ENCODE assay signal across 10 cellular contexts in the genomic region with DNA sequence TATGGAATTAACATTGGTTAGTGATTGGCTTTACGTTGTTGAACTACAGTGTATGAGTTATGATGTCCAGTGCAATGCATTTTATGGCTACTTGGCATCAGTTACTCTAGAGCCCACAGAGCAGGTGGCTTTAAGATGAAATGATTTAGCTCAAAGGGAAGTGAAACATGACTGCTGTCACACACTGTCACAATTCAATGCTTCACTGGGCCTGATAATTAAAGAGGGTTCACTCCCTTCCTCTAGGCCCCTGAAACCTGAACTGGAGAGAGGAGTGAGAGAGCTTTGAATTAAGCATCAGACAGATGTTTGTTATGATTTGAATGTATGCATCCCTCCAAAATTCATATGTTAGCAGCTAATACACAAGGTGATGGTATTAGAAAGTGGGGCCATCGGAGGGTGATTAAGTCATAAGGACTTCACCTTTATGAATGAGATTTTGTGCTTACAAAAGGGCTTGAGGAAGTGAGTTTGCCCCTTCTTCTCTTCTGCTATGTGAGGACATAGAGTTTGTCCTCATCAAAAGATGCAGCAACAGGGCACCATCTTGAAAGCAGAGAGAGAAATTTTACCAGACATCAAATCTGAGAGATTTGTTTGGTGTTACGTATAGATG.
DNase-seq lines count a peak whose midpoint lies in the region; ATAC-seq lines count a peak whose summit lies in the region.
"Had no signal": no experiment of that assay in that cellular context is flagged by ENCODE, and none has a peak within 500 bp of the region (broad histone marks: within the 10 kb centered on the region; RNA-seq: fewer than 3 reads in every experiment).

No MANE protein-coding gene starts in this region.

- ATAC-seq in GM18511 (IDR thresholded peaks at IDR 0.05; ENCODE audit: unreplicated experiment) (peak; percentile 96), GM21390 (IDR thresholded peaks at IDR 0.05; ENCODE audit: unreplicated experiment) (peak; percentile 97), HG03135 (IDR thresholded peaks at IDR 0.05; ENCODE audit: unreplicated experiment) (peak; percentile 99)
- ATAC-seq in central memory CD8-positive, alpha-beta T cell (replicated peaks; ENCODE audit: extremely low read depth, poor library complexity, severe bottlenecking): peak; percentile 19
- ATAC-seq in activated T-helper 17 cell treated with anti-CD3 and anti-CD28 coated beads, Interleukin-2, amount 50 U/mL, for 72 hours (replicated peaks): no peak
- ATAC-seq: activated CD8-positive, alpha-beta T cell treated with anti-CD3 and anti-CD28 coated beads for 36 hours had no signal

- peaks cover 4% of the 10 kb centered on the region for H3K36me3 Mint-ChIP-seq in central memory CD8-positive, alpha-beta T cell (ENCODE audit: insufficient read depth)
- no peaks in the 10 kb centered on the region for H3K36me3 Mint-ChIP-seq in activated T-helper 17 cell treated with anti-CD3 and anti-CD28 coated beads, Interleukin-2, amount 50 U/mL, for 72 hours (ENCODE audit: low read depth)

- no peak overlapping the region for H3K4me3 Mint-ChIP-seq in central memory CD8-positive, alpha-beta T cell
- no peak overlapping the region for H3K4me3 Mint-ChIP-seq in activated T-helper 17 cell treated with anti-CD3 and anti-CD28 coated beads, Interleukin-2, amount 50 U/mL, for 72 hours
- H3K4me3 Mint-ChIP-seq: activated CD8-positive, alpha-beta T cell treated with anti-CD3 and anti-CD28 coated beads for 36 hours had no signal

- H3K4me1 Mint-ChIP-seq in central memory CD8-positive, alpha-beta T cell: no peaks in the 10 kb centered on the region
- H3K4me1 Mint-ChIP-seq in activated T-helper 17 cell treated with anti-CD3 and anti-CD28 coated beads, Interleukin-2, amount 50 U/mL, for 72 hours: no peaks in the 10 kb centered on the region

- peaks cover 30% of the 10 kb centered on the region for H3K27me3 Mint-ChIP-seq in central memory CD8-positive, alpha-beta T cell
- no peaks in the 10 kb centered on the region for H3K27me3 Mint-ChIP-seq in activated T-helper 17 cell treated with anti-CD3 and anti-CD28 coated beads, Interleukin-2, amount 50 U/mL, for 72 hours

- H3K9me3 Mint-ChIP-seq in central memory CD8-positive, alpha-beta T cell: no peaks in the 10 kb centered on the region
- no peaks in the 10 kb centered on the region for H3K9me3 Mint-ChIP-seq in activated T-helper 17 cell treated with anti-CD3 and anti-CD28 coated beads, Interleukin-2, amount 50 U/mL, for 72 hours
- H3K9me3 Mint-ChIP-seq: activated CD8-positive, alpha-beta T cell treated with anti-CD3 and anti-CD28 coated beads for 36 hours had no signal

- no peak overlapping the region for H3K27ac Mint-ChIP-seq in central memory CD8-positive, alpha-beta T cell (ENCODE audit: low read depth)
- no peak overlapping the region for H3K27ac Mint-ChIP-seq in activated T-helper 17 cell treated with anti-CD3 and anti-CD28 coated beads, Interleukin-2, amount 50 U/mL, for 72 hours
- H3K27ac Mint-ChIP-seq: activated CD8-positive, alpha-beta T cell treated with anti-CD3 and anti-CD28 coated beads for 36 hours had no signal

- no peak for DNase-seq in central memory CD8-positive, alpha-beta T cell (ENCODE audit: low spot score in 2 of 2)
- DNase-seq in dermis blood vessel endothelial cell (no peak), cortex of kidney (lab: John Stamatoyannopoulos, UW) (no peak), retina (no peak)
- DNase-seq: activated CD8-positive, alpha-beta T cell treated with anti-CD3 and anti-CD28 coated beads for 36 hours; brain microvascular endothelial cell had no signal
